7 cellular contexts compared by ENCODE assay signal in the genomic region with DNA sequence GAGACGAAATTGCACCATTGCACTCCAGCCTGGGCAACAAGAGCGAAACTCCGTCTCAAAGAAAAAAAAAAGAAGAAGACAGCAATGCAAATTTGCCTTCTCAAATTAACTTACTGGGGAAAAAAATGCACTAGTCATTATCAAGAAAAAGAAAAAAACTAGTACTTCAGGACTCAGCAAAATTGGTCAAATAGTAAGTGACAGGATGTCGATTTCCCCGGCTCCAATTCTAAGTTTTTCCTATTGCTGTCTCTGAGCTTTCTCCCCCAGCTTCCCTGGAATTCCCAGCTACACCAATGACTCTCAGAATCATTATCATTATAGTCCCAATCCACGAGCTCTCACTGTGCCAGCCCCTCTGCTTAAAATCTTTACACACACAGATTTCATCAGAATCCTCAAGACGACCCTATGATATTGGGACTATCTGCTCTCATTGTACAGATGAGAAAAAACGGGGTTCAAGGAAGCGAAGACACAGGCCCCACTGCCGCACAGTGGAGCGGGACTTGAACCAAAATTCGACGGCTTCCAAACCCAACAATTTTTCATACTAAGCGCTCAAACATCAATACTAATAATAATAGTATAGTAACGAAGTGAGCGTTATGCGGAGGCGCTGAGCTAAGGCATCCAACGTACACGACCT. TPM values are rescaled to one million over a fixed set of nuclear protein-coding genes. Genes with fewer than 3 reads are reported as not detected.
A peak's percentile ranks its signal among the peaks of the same experiment; 100 is the strongest.
DNase-seq lines count a peak whose midpoint lies in the region; ATAC-seq and TF ChIP-seq lines count a peak whose summit lies in the region.

No MANE protein-coding gene starts in this region.

- H3K27ac ChIP-seq in RWPE2 (ENCODE audit: poor library complexity, severe bottlenecking): no peak overlapping the region

- peak overlapping the region; percentile 79 for H3K4me3 ChIP-seq in H7 (ENCODE audit: insufficient read depth, low read depth, low read length)
- H3K4me3 ChIP-seq in RWPE2 (ENCODE audit: severe bottlenecking): peak overlapping the region; percentile 55
- H3K4me3 ChIP-seq in fibroblast of the aortic adventitia (ENCODE audit: low read depth, low read length): peak overlapping the region; percentile 93
- H3K4me3 ChIP-seq in skeletal muscle satellite cell (ENCODE audit: low read length): peak overlapping the region; percentile 88

- no peak for TF ChIP-seq CTCF in RWPE2 (IDR thresholded peaks at IDR 0.05; ENCODE audit: poor library complexity, severe bottlenecking)
- no peak for TF ChIP-seq CTCF in fibroblast of the aortic adventitia (IDR thresholded peaks at IDR 0.05; ENCODE audit: insufficient read depth, low read length)

- H3K9ac ChIP-seq in skeletal muscle satellite cell (ENCODE audit: low read depth, low read length): peak overlapping the region; percentile 89

- no peaks in the 10 kb centered on the region for H3K36me3 ChIP-seq in H7 (replicated peaks; ENCODE audit: control insufficient read depth, insufficient read depth, low read length)
- H3K36me3 ChIP-seq in RWPE2 (ENCODE audit: low read depth): peaks cover 5% of the 10 kb centered on the region; the same call in 1 of the 2 replicates
- peaks cover 5% of the 10 kb centered on the region for H3K36me3 ChIP-seq in skeletal muscle satellite cell (ENCODE audit: insufficient read depth, low read length)

- ATAC-seq in RWPE2 (ENCODE audit: low read depth): no peak

- DNase-seq in H7: no peak
- DNase-seq in RWPE2 (ENCODE audit: low spot score): no peak
- peak; percentile 1 for DNase-seq in fibroblast of the aortic adventitia (ENCODE audit: low read depth)
- DNase-seq in kidney glomerular epithelial cell (lab: John Stamatoyannopoulos, UW): no peak
- DNase-seq in OCI-M2 (lab: John Stamatoyannopoulos, UW; ENCODE audit: unreplicated experiment): no peak
- no peak for DNase-seq in T-helper 9 cell

- H3K9me3 ChIP-seq in RWPE2 (ENCODE audit: severe bottlenecking) (no peaks in the 10 kb centered on the region), skeletal muscle satellite cell (replicated peaks; ENCODE audit: low read length) (no peaks in the 10 kb centered on the region)

- H3K4me1 ChIP-seq in RWPE2 (ENCODE audit: insufficient read depth, poor library complexity, severe bottlenecking) (peaks cover 3% of the 10 kb centered on the region), skeletal muscle satellite cell (ENCODE audit: control insufficient read depth, insufficient read depth, low read length) (peaks cover 5% of the 10 kb centered on the region)

- peak overlapping the region; percentile 94 for H3K4me2 ChIP-seq in skeletal muscle satellite cell (ENCODE audit: low read length)

- H3K27me3 ChIP-seq in H7 (ENCODE audit: control insufficient read depth, insufficient read depth, low read length) (no peaks in the 10 kb centered on the region), RWPE2 (ENCODE audit: insufficient read depth, poor library complexity, severe bottlenecking) (no peaks in the 10 kb centered on the region), skeletal muscle satellite cell (ENCODE audit: control insufficient read depth, insufficient read depth, low read length) (no peaks in the 10 kb centered on the region)

RNA-seq across cellular contexts. Expression of a gene that starts 0.6 kb away (rescaled TPM):
- total RNA-seq in H7 (2014; rRNA removed; shearing (Covaris generic)): 8.2 and 11.8 TPM in 2 replicates
- total RNA-seq in fibroblast of the aortic adventitia (ENCODE audit: low replicate concordance): 1.2 and 9.1 TPM in 2 replicates
- 5.2 and 6.6 TPM in 2 replicates for total RNA-seq in skeletal muscle satellite cell (2012; rRNA removed)

RNA-seq across cellular contexts. Expression of a gene that starts 0.9 kb away (rescaled TPM):
- total RNA-seq in H7 (2014; rRNA removed; shearing (Covaris generic)): 332 and 352 TPM in 2 replicates
- 179 and 252 TPM in 2 replicates for total RNA-seq in fibroblast of the aortic adventitia (ENCODE audit: low replicate concordance)
- 173 and 184 TPM in 2 replicates for total RNA-seq in skeletal muscle satellite cell (2012; rRNA removed)

RNA-seq across cellular contexts. Expression of a gene that starts 42.4 kb away (rescaled TPM):
- 0.15 and 0.24 TPM in 2 replicates for total RNA-seq in H7 (2014; rRNA removed; shearing (Covaris generic))
- total RNA-seq in fibroblast of the aortic adventitia (ENCODE audit: low replicate concordance): 0.18 TPM in 1 of 2 replicates, not detected in the other
- under 0.01 TPM in 1 of 2 replicates, not detected in the other for total RNA-seq in skeletal muscle satellite cell (2012; rRNA removed)
